ENCODE assay signal across 10 cellular contexts in the genomic region with DNA sequence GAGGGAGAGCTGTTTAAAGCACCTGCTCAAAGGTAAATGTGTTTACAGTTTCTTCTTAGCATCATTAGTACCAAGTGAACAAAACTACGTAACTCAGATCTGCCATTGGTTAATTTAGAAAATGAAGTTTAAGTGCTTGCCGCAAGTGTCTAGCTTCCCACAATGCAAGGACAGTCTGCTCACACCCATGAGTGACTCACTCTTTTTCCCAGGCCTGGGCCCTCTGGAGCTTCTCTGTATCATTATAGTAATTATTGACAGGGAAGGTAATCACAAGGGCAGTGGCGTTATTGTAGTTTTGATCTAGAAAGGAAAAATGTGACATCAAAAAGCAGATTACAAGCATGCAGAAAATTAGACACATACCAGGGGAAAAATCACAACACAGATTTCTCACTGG. TPM values are rescaled to one million over a fixed set of nuclear protein-coding genes. Genes with fewer than 3 reads are reported as not detected.
A peak's percentile ranks its signal among the peaks of the same experiment; 100 is the strongest.
DNase-seq lines count a peak whose midpoint lies in the region; ATAC-seq and TF ChIP-seq lines count a peak whose summit lies in the region.
"Had no signal": no experiment of that assay in that cellular context is flagged by ENCODE, and none has a peak within 500 bp of the region (broad histone marks: within the 10 kb centered on the region; RNA-seq: fewer than 3 reads in every experiment).

No MANE protein-coding gene starts in this region.

- ATAC-seq in natural killer cell (no peak), GM18520 (IDR thresholded peaks at IDR 0.05; ENCODE audit: unreplicated experiment) (no peak)
- ATAC-seq in natural killer cell treated with Interleukin-12 subunit alpha and Interleukin-12 subunit beta and Interleukin-15 and Interleukin-18, amount 100 ng/mL, for 72 hours: no peak

- H3K9me3 Mint-ChIP-seq in natural killer cell (no peaks in the 10 kb centered on the region), immature natural killer cell (no peaks in the 10 kb centered on the region), type B pancreatic cell (no peaks in the 10 kb centered on the region)
- no peaks in the 10 kb centered on the region for H3K9me3 Mint-ChIP-seq in natural killer cell treated with Interleukin-12 subunit alpha and Interleukin-12 subunit beta and Interleukin-15 and Interleukin-18, amount 100 ng/mL, for 72 hours
- H3K9me3 Mint-ChIP-seq: activated naive CD4-positive, alpha-beta T cell treated with anti-CD3 and anti-CD28 coated beads, Interleukin-2, amount 50 U/mL, for 24 hours had no signal

- H3K27ac Mint-ChIP-seq in natural killer cell (peak overlapping the region; percentile 2 to 15), immature natural killer cell (peak overlapping the region in 4 of 6 donors; percentile 32 to 82 (median 48)), type B pancreatic cell (peak overlapping the region; percentile 8)
- peak overlapping the region in 1 of 2 donors; percentile 9 for H3K27ac Mint-ChIP-seq in natural killer cell treated with Interleukin-12 subunit alpha and Interleukin-12 subunit beta and Interleukin-15 and Interleukin-18, amount 100 ng/mL, for 72 hours
- H3K27ac Mint-ChIP-seq: activated naive CD4-positive, alpha-beta T cell treated with anti-CD3 and anti-CD28 coated beads, Interleukin-2, amount 50 U/mL, for 24 hours had no signal

- no peak overlapping the region for H3K4me3 ChIP-seq in astrocyte of the spinal cord (ENCODE audit: low read depth, low read length)
- H3K4me3 ChIP-seq: thoracic aorta had no signal

- intact Hi-C loops in natural killer cell (cut with micrococcal nuclease): loop anchor here (2.0 kb wide), 1 partner anchor 39 kb away; a partner anchor contains a TSS

- no peak overlapping the region for H3K4me3 Mint-ChIP-seq in natural killer cell
- no peak overlapping the region for H3K4me3 Mint-ChIP-seq in natural killer cell treated with Interleukin-12 subunit alpha and Interleukin-12 subunit beta and Interleukin-15 and Interleukin-18, amount 100 ng/mL, for 72 hours
- H3K4me3 Mint-ChIP-seq in immature natural killer cell: no peak overlapping the region
- no peak overlapping the region for H3K4me3 Mint-ChIP-seq in type B pancreatic cell
- H3K4me3 Mint-ChIP-seq: activated naive CD4-positive, alpha-beta T cell treated with anti-CD3 and anti-CD28 coated beads, Interleukin-2, amount 50 U/mL, for 24 hours had no signal

- in situ Hi-C loops in astrocyte of the spinal cord (cut with HindIII; ENCODE audit: low sequenced_read_pairs): no loop called here

- DNase-seq in natural killer cell (no peak), astrocyte of the spinal cord (ENCODE audit: low read depth, low spot score) (peak; percentile 15), immature natural killer cell (no peak), type B pancreatic cell (ENCODE audit: extremely low spot score, unreplicated experiment) (no peak), DMS79 (lab: John Stamatoyannopoulos, UW) (no peak)
- no peak for DNase-seq in natural killer cell treated with Interleukin-12 subunit alpha and Interleukin-12 subunit beta and Interleukin-15 and Interleukin-18, amount 100 ng/mL, for 72 hours (ENCODE audit: low spot score)
- DNase-seq in activated CD4-positive, alpha-beta T cell treated with anti-CD3 and anti-CD28 coated beads for 4 hours: no peak

- H3K36me3 Mint-ChIP-seq in natural killer cell (peaks cover 33% of the 10 kb centered on the region), immature natural killer cell (peaks cover 21 to 59% (median 46%) of the 10 kb centered on the region in 3 donors), type B pancreatic cell (peaks cover 35% of the 10 kb centered on the region)
- H3K36me3 Mint-ChIP-seq in natural killer cell treated with Interleukin-12 subunit alpha and Interleukin-12 subunit beta and Interleukin-15 and Interleukin-18, amount 100 ng/mL, for 72 hours: peaks cover 36% of the 10 kb centered on the region

- TF ChIP-seq CTCF in natural killer cell (IDR thresholded peaks at IDR 0.05): no peak
- TF ChIP-seq CTCF in astrocyte of the spinal cord (IDR thresholded peaks at IDR 0.05; ENCODE audit: low read depth, low read length): no peak
- no peak for TF ChIP-seq CTCF in type B pancreatic cell (conservative IDR thresholded peaks at IDR 0.05)

- no peaks in the 10 kb centered on the region for H3K27me3 Mint-ChIP-seq in natural killer cell (ENCODE audit: low read depth in 2 of 2)
- no peaks in the 10 kb centered on the region for H3K27me3 Mint-ChIP-seq in natural killer cell treated with Interleukin-12 subunit alpha and Interleukin-12 subunit beta and Interleukin-15 and Interleukin-18, amount 100 ng/mL, for 72 hours
- H3K27me3 Mint-ChIP-seq in immature natural killer cell (ENCODE audit: low read depth in 3 of 3): peaks cover 0 to 7% (median 2%) of the 10 kb centered on the region in 3 donors
- H3K27me3 Mint-ChIP-seq in type B pancreatic cell: no peaks in the 10 kb centered on the region
- H3K27me3 Mint-ChIP-seq: activated naive CD4-positive, alpha-beta T cell treated with anti-CD3 and anti-CD28 coated beads, Interleukin-2, amount 50 U/mL, for 24 hours had no signal

- H3K4me1 Mint-ChIP-seq in natural killer cell (peaks cover 16 to 20% of the 10 kb centered on the region in 2 donors), immature natural killer cell (peaks cover 22 to 47% of the 10 kb centered on the region in 2 donors), type B pancreatic cell (ENCODE audit: unreplicated experiment) (peaks cover 7% of the 10 kb centered on the region)
- peaks cover 9 to 16% of the 10 kb centered on the region in 2 donors for H3K4me1 Mint-ChIP-seq in natural killer cell treated with Interleukin-12 subunit alpha and Interleukin-12 subunit beta and Interleukin-15 and Interleukin-18, amount 100 ng/mL, for 72 hours (ENCODE audit: low read depth in 2 of 2)
- H3K4me1 Mint-ChIP-seq: activated naive CD4-positive, alpha-beta T cell treated with anti-CD3 and anti-CD28 coated beads, Interleukin-2, amount 50 U/mL, for 24 hours had no signal

RNA-seq across cellular contexts. Expression of a gene that starts 38.5 kb away (rescaled TPM):
- total RNA-seq in natural killer cell (100 to 1,000 TPM; 143 to 203 (median 173) TPM), type B pancreatic cell (ENCODE audit: low replicate concordance) (43.3 and 49.8 TPM in 2 replicates)
- 10 to 100 TPM; 87.6 to 88.3 TPM for total RNA-seq in natural killer cell treated with Interleukin-12 subunit alpha and Interleukin-12 subunit beta and Interleukin-15 and Interleukin-18, amount 100 ng/mL, for 72 hours
- 10 to 100 TPM; 25.1 to 83.2 (median 47.2) TPM for polyA plus RNA-seq in immature natural killer cell

RNA-seq across cellular contexts. Expression of a gene that starts 44.5 kb away (rescaled TPM):
- total RNA-seq in natural killer cell (10 to 100 TPM; 71.1 to 84.4 (median 77.2) TPM), type B pancreatic cell (ENCODE audit: low replicate concordance) (25.0 and 33.0 TPM in 2 replicates)
- 10 to 100 TPM; 58.8 to 61.1 TPM for total RNA-seq in natural killer cell treated with Interleukin-12 subunit alpha and Interleukin-12 subunit beta and Interleukin-15 and Interleukin-18, amount 100 ng/mL, for 72 hours
- polyA plus RNA-seq in immature natural killer cell: 10 to 100 TPM; 33.4 to 67.1 (median 39.0) TPM
